1 cellular context compared by ENCODE assay signal in the genomic region with DNA sequence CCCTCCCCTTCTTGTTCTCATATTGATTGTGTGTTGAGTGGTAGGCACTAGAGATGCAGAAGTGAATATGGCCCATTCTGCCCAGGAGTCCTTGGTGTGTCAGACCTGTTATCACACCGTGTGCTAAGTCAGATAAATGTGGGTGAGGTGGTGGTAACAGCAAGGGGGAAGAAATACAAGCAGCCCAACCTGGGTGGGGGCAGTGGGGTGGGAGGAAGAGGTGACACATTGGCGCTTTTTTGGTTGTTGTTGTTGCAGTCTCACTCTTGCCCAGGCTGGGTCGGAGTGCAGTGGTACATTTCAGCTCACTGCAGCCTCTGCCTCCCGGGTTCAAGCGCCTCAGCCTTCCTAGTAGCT.
TF ChIP-seq lines count a peak whose summit lies in the region.

No MANE protein-coding gene starts in this region.

TF ChIP-seq in GM12878, 131 proteins besides CTCF, POLR2A, EP300 and RAD21:
- TF ChIP-seq PML (IDR thresholded peaks at IDR 0.05; ENCODE audit: low read length): no peak
- TF ChIP-seq CREB1 (IDR thresholded peaks at IDR 0.05; ENCODE audit: low read depth): no peak
- TF ChIP-seq, protein P1, sequence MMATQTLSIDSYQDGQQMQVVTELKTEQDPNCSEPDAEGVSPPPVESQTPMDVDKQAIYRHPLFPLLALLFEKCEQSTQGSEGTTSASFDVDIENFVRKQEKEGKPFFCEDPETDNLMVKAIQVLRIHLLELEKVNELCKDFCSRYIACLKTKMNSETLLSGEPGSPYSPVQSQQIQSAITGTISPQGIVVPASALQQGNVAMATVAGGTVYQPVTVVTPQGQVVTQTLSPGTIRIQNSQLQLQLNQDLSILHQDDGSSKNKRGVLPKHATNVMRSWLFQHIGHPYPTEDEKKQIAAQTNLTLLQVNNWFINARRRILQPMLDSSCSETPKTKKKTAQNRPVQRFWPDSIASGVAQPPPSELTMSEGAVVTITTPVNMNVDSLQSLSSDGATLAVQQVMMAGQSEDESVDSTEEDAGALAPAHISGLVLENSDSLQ (IDR thresholded peaks at IDR 0.05): no peak
- no peak for TF ChIP-seq NFYA (IDR thresholded peaks at IDR 0.05; ENCODE audit: borderline replicate concordance, low read depth, low read length)
- TF ChIP-seq SREBF1 (IDR thresholded peaks at IDR 0.05; ENCODE audit: low read length): no peak
- TF ChIP-seq, protein P2, sequence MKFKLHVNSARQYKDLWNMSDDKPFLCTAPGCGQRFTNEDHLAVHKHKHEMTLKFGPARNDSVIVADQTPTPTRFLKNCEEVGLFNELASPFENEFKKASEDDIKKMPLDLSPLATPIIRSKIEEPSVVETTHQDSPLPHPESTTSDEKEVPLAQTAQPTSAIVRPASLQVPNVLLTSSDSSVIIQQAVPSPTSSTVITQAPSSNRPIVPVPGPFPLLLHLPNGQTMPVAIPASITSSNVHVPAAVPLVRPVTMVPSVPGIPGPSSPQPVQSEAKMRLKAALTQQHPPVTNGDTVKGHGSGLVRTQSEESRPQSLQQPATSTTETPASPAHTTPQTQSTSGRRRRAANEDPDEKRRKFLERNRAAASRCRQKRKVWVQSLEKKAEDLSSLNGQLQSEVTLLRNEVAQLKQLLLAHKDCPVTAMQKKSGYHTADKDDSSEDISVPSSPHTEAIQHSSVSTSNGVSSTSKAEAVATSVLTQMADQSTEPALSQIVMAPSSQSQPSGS (IDR thresholded peaks at IDR 0.05; ENCODE audit: low read length): no peak
- no peak for TF ChIP-seq RFX5 (IDR thresholded peaks at IDR 0.05; ENCODE audit: low read depth, low read length)
- no peak for TF ChIP-seq WRNIP1 (IDR thresholded peaks at IDR 0.05; ENCODE audit: borderline replicate concordance, low read depth, low read length)
- no peak for TF ChIP-seq KAT2A (conservative IDR thresholded peaks at IDR 0.05; ENCODE audit: control insufficient read depth, low read depth, low read length)
- TF ChIP-seq HCFC1 (IDR thresholded peaks at IDR 0.05; ENCODE audit: low read length): no peak
- no peak for TF ChIP-seq SIN3A (IDR thresholded peaks at IDR 0.05; ENCODE audit: low read depth, low read length)
